1 cellular context compared by ENCODE assay signal in the genomic region with DNA sequence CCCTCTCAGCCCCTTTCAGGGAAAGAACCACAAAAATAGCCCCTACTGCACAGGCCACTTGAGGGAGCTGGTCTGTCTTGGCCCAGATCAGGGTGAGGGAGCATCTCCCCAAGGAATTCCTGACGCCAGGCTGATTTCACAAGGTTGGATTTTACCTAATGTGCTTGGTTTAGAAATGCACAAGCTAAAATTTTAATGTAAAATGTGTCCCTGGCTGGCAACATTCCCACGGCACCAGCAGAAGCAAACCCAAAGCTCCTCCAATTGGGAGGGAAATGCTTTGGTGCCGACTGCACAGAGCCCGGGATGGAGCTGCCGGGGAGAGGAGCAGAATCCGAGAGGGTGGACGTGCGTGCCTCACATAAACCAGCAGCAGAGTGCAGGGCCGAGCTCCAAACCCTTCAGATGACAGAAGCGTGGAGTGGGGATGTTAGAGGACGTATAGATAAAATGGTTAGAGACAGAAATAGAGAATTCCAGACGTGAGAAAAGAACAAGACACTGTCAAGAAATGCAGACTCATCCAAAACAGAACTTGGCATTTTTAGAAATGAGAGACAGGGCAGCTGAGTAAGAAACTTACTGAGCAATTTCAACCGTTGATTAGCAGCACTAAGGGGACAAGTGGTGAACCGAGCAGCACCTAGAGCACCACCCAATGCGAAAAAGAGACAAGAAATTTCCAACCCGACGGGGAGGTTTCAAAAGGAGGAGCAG.
TF ChIP-seq lines count a peak whose summit lies in the region.

No MANE protein-coding gene starts in this region.

TF ChIP-seq in HepG2, 621 proteins besides CTCF, POLR2A, EP300 and RAD21:
- TF ChIP-seq ARID2 (CRISPR knock-in tag; IDR thresholded peaks at IDR 0.05; ENCODE audit: borderline replicate concordance) (0 out of 2 replicates have a peak, but pooled peaks have one; percentile 58), NFYC (CRISPR knock-in tag; IDR thresholded peaks at IDR 0.05) (no peak), MAFK (conservative IDR thresholded peaks at IDR 0.05 in 1 of 2, IDR thresholded peaks at IDR 0.05 in 1 of 2; ENCODE audit: low read length in 2 of 2) (0 out of 4 replicates have a peak, but pooled peaks have one; percentile 15 to 21), ARID4A (CRISPR knock-in tag; IDR thresholded peaks at IDR 0.05; ENCODE audit: borderline replicate concordance) (no peak), ZNF768 (CRISPR knock-in tag; IDR thresholded peaks at IDR 0.05) (peak; percentile 58; the same call in 1 of the 2 replicates)
- TF ChIP-seq, protein P1, sequence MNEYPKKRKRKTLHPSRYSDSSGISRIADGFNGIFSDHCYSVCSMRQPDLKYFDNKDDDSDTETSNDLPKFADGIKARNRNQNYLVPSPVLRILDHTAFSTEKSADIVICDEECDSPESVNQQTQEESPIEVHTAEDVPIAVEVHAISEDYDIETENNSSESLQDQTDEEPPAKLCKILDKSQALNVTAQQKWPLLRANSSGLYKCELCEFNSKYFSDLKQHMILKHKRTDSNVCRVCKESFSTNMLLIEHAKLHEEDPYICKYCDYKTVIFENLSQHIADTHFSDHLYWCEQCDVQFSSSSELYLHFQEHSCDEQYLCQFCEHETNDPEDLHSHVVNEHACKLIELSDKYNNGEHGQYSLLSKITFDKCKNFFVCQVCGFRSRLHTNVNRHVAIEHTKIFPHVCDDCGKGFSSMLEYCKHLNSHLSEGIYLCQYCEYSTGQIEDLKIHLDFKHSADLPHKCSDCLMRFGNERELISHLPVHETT (CRISPR knock-in tag; conservative IDR thresholded peaks at IDR 0.05): 0 out of 2 replicates have a peak, but pooled peaks have one; percentile 13
